In the genomic region with DNA sequence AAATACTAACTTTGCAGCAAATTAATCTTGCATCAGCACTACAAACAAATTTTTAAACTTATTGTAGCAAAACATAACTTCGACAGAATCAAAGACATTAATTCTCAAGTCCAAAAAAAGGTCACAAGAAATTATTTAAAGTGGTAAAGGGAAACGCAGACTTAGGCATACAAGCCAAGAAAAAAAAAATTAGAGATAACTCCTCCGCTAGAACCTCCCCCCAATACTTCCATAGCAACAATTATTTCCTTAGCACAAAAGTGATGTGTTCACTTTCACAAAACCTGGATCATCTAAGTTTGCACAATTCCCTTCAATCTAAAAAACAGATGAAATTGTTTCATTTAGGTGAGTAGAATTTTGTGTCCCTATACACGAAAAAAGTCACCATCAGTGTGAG, we compare ENCODE assay signal across 8 cellular contexts. TPM values are rescaled to one million over a fixed set of nuclear protein-coding genes. Genes with fewer than 3 reads are reported as not detected.
DNase-seq lines count a peak whose midpoint lies in the region; ATAC-seq and TF ChIP-seq lines count a peak whose summit lies in the region.

No MANE protein-coding gene starts in this region.

- H4K20me1 ChIP-seq in neural cell (ENCODE audit: insufficient read depth): no peaks in the 10 kb centered on the region

- H3K27ac ChIP-seq in ectodermal cell (ENCODE audit: insufficient read depth, low read depth, low read length, poor library complexity, severe bottlenecking) (no peak overlapping the region), neural cell (ENCODE audit: low read length) (no peak overlapping the region)

- no peaks in the 10 kb centered on the region for H3K36me3 ChIP-seq in BJ (ENCODE audit: control insufficient read depth, insufficient read depth, low read length)
- no peaks in the 10 kb centered on the region for H3K36me3 ChIP-seq in ectodermal cell (ENCODE audit: control insufficient read depth, insufficient read depth, low read length)
- H3K36me3 ChIP-seq in neural cell (ENCODE audit: insufficient read depth, low read length): no peaks in the 10 kb centered on the region

- in situ Hi-C loops in G401 (cut with HindIII; ENCODE audit: low sequenced_read_pairs): no loop called here

- H3K9me2 ChIP-seq in neural cell (ENCODE audit: insufficient read depth, low read length): no peaks in the 10 kb centered on the region

- no peaks in the 10 kb centered on the region for H3K4me1 ChIP-seq in ectodermal cell (ENCODE audit: control insufficient read depth, insufficient read depth, low read length)

- H3K27me3 ChIP-seq in BJ (ENCODE audit: control insufficient read depth, insufficient read depth, low read length): no peaks in the 10 kb centered on the region
- no peaks in the 10 kb centered on the region for H3K27me3 ChIP-seq in ectodermal cell (ENCODE audit: control insufficient read depth, insufficient read depth, low read length, poor library complexity, severe bottlenecking)
- H3K27me3 ChIP-seq in neural cell (ENCODE audit: insufficient read depth, low read depth, low read length): no peaks in the 10 kb centered on the region

- CTCF ChIA-PET in BJ (lab: Yijun Ruan, JAX): no interaction called here

- 26 to 42% methylated on average over 3 to 4 of the region's 4 CpGs for WGBS in ectodermal cell, 2 experiments

- TF ChIP-seq RAD21 in neural cell (conservative IDR thresholded peaks at IDR 0.05): no peak

- H3K79me2 ChIP-seq in neural cell (replicated peaks; ENCODE audit: insufficient read depth, low read length): no peaks in the 10 kb centered on the region

- H3K4me2 ChIP-seq in neural cell (ENCODE audit: low read length): peak overlapping the region; percentile 54

- ATAC-seq in GM21825 (IDR thresholded peaks at IDR 0.05; ENCODE audit: unreplicated experiment): no peak

- no peak overlapping the region for H2AFZ ChIP-seq in neural cell (ENCODE audit: low read depth, low read length)

- DNase-seq in BJ (ENCODE audit: low read depth) (no peak), LNCaP clone FGC (ENCODE audit: low read depth) (no peak), G401 (ENCODE audit: low spot score) (no peak), NCI-H345 treated with DMSO at 0.1 percent for 48 hours (lab: John Stamatoyannopoulos, UW; ENCODE audit: unreplicated experiment) (no peak), LoVo (ENCODE audit: low spot score) (no peak)

- TF ChIP-seq CTCF in BJ (IDR thresholded peaks at IDR 0.05; ENCODE audit: insufficient read depth, low read depth, low read length): no peak
- TF ChIP-seq CTCF in LNCaP clone FGC (IDR thresholded peaks at IDR 0.05; ENCODE audit: control insufficient read depth, extremely low read depth, insufficient read depth): no peak
- TF ChIP-seq CTCF in neural cell (IDR thresholded peaks at IDR 0.05; ENCODE audit: poor library complexity, severe bottlenecking): no peak

- H3K9me3 ChIP-seq in ectodermal cell (ENCODE audit: control insufficient read depth, low read length): no peaks in the 10 kb centered on the region
- no peaks in the 10 kb centered on the region for H3K9me3 ChIP-seq in neural cell (ENCODE audit: low read length)

- TF ChIP-seq EP300 in neural cell (conservative IDR thresholded peaks at IDR 0.05; ENCODE audit: poor library complexity, severe bottlenecking): no peak

- peaks cover 3% of the 10 kb centered on the region for H3F3A ChIP-seq in neural cell (ENCODE audit: insufficient read depth, low read length, poor library complexity, severe bottlenecking)

- POLR2A ChIA-PET in BJ (lab: Charles Lee): no interaction called here

- no peak overlapping the region for H3K9ac ChIP-seq in neural cell (ENCODE audit: low read length)

- H3K4me3 ChIP-seq in BJ (ENCODE audit: low read depth, low read length): peak overlapping the region; percentile 99
- H3K4me3 ChIP-seq in LNCaP clone FGC (ENCODE audit: low read depth, low read length): peak overlapping the region; percentile 66
- H3K4me3 ChIP-seq in ectodermal cell (ENCODE audit: insufficient read depth, low read depth, low read length): peak overlapping the region; percentile 83
- H3K4me3 ChIP-seq in neural cell (ENCODE audit: low read length): peak overlapping the region; percentile 99

TF ChIP-seq in neural cell, 6 proteins besides CTCF, POLR2A, EP300 and RAD21:
- TF ChIP-seq MXI1 (conservative IDR thresholded peaks at IDR 0.05; ENCODE audit: poor library complexity, severe bottlenecking) (no peak), EZH2 (IDR thresholded peaks at IDR 0.05; ENCODE audit: borderline replicate concordance, insufficient read depth, low read length, poor library complexity, severe bottlenecking) (no peak), POLR2AphosphoS5 (IDR thresholded peaks at IDR 0.05) (no peak), SMC3 (conservative IDR thresholded peaks at IDR 0.05; ENCODE audit: poor library complexity) (no peak), TAF1 (IDR thresholded peaks at IDR 0.05; ENCODE audit: low read depth) (no peak)
- TF ChIP-seq, protein P1, sequence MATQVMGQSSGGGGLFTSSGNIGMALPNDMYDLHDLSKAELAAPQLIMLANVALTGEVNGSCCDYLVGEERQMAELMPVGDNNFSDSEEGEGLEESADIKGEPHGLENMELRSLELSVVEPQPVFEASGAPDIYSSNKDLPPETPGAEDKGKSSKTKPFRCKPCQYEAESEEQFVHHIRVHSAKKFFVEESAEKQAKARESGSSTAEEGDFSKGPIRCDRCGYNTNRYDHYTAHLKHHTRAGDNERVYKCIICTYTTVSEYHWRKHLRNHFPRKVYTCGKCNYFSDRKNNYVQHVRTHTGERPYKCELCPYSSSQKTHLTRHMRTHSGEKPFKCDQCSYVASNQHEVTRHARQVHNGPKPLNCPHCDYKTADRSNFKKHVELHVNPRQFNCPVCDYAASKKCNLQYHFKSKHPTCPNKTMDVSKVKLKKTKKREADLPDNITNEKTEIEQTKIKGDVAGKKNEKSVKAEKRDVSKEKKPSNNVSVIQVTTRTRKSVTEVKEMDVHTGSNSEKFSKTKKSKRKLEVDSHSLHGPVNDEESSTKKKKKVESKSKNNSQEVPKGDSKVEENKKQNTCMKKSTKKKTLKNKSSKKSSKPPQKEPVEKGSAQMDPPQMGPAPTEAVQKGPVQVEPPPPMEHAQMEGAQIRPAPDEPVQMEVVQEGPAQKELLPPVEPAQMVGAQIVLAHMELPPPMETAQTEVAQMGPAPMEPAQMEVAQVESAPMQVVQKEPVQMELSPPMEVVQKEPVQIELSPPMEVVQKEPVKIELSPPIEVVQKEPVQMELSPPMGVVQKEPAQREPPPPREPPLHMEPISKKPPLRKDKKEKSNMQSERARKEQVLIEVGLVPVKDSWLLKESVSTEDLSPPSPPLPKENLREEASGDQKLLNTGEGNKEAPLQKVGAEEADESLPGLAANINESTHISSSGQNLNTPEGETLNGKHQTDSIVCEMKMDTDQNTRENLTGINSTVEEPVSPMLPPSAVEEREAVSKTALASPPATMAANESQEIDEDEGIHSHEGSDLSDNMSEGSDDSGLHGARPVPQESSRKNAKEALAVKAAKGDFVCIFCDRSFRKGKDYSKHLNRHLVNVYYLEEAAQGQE (IDR thresholded peaks at IDR 0.05; ENCODE audit: borderline replicate concordance): no peak

RNA-seq across cellular contexts. Expression of gene LRBA, which starts 1.1 kb away (rescaled TPM):
- 8.2 and 11.0 TPM in 2 replicates for polyA plus RNA-seq in BJ (2011; rRNA removed)
- polyA minus RNA-seq in BJ (2011; rRNA and poly(A)+ RNA removed): 23.8 and 25.5 TPM in 2 replicates
- 53.5 TPM for polyA plus RNA-seq in ectodermal cell (2013, experiment 1 of 4)
- polyA plus RNA-seq in ectodermal cell (2013, experiment 2 of 4): 69.1 TPM
- 38.7 TPM for polyA plus RNA-seq in ectodermal cell (2013, experiment 3 of 4)
- 45.4 TPM for polyA plus RNA-seq in ectodermal cell (2013, experiment 4 of 4)
- 7.1 and 12.6 TPM in 2 replicates for polyA plus RNA-seq in neural cell
- 48.7 TPM in 2 replicates for polyA minus RNA-seq in neural cell
- total RNA-seq in G401 (2014; rRNA removed; shearing (Covaris generic)): 35.9 and 71.7 TPM in 2 replicates
